In genomic region chr5:177362102-177362868, GRCh38 we compare ENCODE assay signal across 7 cellular contexts. TPM values are rescaled to one million over a fixed set of nuclear protein-coding genes. Genes with fewer than 3 reads are reported as not detected.
DNase-seq lines count a peak whose midpoint lies in the region; ATAC-seq and TF ChIP-seq lines count a peak whose summit lies in the region.

No MANE protein-coding gene starts in this region.

- H3K4me3 ChIP-seq in HL-60 (replicated peaks; ENCODE audit: insufficient read depth, low read length), result no peak overlapping the region
- peak overlapping the region; percentile 63 for H3K4me3 ChIP-seq in epithelial cell of proximal tubule (ENCODE audit: low read depth, low read length)
- H3K4me3 ChIP-seq in retinal pigment epithelial cell (ENCODE audit: low read length), result peak overlapping the region; percentile 59

- peak overlapping the region; percentile 25 for H3K27ac ChIP-seq in HL-60 (replicated peaks)
- peak overlapping the region; percentile 81 for H3K27ac ChIP-seq in VCaP

- DNase-seq in HL-60 (ENCODE audit: low read depth in 1 of 2, low spot score in 1 of 2) (no peak), epithelial cell of proximal tubule (ENCODE audit: low read depth) (no peak), retinal pigment epithelial cell (ENCODE audit: low read depth) (no peak), NCI-H226 (no peak), NCI-H2029 (lab: John Stamatoyannopoulos, UW) (no peak)

- TF ChIP-seq CTCF in HL-60 (IDR thresholded peaks at IDR 0.05; ENCODE audit: insufficient read depth, low read length), result no peak
- TF ChIP-seq CTCF in VCaP (conservative IDR thresholded peaks at IDR 0.05), result no peak
- no peak for TF ChIP-seq CTCF in epithelial cell of proximal tubule (conservative IDR thresholded peaks at IDR 0.05; ENCODE audit: low read depth, low read length)
- TF ChIP-seq CTCF in retinal pigment epithelial cell (conservative IDR thresholded peaks at IDR 0.05; ENCODE audit: low read depth, low read length), result no peak

- ATAC-seq in HG02763 (IDR thresholded peaks at IDR 0.05; ENCODE audit: unreplicated experiment), result no peak

- no peaks in the 10 kb centered on the region for H3K27me3 ChIP-seq in HL-60 (ENCODE audit: insufficient read depth, poor library complexity, severe bottlenecking)

RNA-seq across cellular contexts. Expression of gene RGS14, which starts 4.6 kb away (rescaled TPM):
- total RNA-seq in epithelial cell of proximal tubule, result 17.1 and 19.6 TPM in 2 replicates

RNA-seq across cellular contexts. Expression of gene LMAN2, which starts 10.8 kb away (rescaled TPM):
- 252 and 266 TPM in 2 replicates for total RNA-seq in epithelial cell of proximal tubule

RNA-seq across cellular contexts. Expression of gene SLC34A1, which starts 21.9 kb away (rescaled TPM):
- total RNA-seq in epithelial cell of proximal tubule, result not detected in 2 replicates

RNA-seq across cellular contexts. Expression of gene PFN3, which starts 38.2 kb away (rescaled TPM):
- total RNA-seq in epithelial cell of proximal tubule, result not detected in 2 replicates

RNA-seq across cellular contexts. Expression of gene F12, which starts 47.1 kb away (rescaled TPM):
- 9.2 and 12.9 TPM in 2 replicates for total RNA-seq in epithelial cell of proximal tubule
